1 cellular context compared by ENCODE assay signal in genomic region chr19:4704317-4704673, GRCh38.
TF ChIP-seq lines count a peak whose summit lies in the region.

No MANE protein-coding gene starts in this region.

TF ChIP-seq in HepG2, 621 proteins besides CTCF, POLR2A, EP300 and RAD21 (continued from another document):
- TF ChIP-seq ZFP91 (CRISPR knock-in tag; IDR thresholded peaks at IDR 0.05; ENCODE audit: borderline replicate concordance) (0 out of 2 replicates have a peak, but pooled peaks have one; percentile 27), ZNF687 (CRISPR knock-in tag; IDR thresholded peaks at IDR 0.05) (peak; percentile 26; the same call in 1 of the 2 replicates), MLLT10 (CRISPR knock-in tag; IDR thresholded peaks at IDR 0.05) (no peak)
- TF ChIP-seq, protein P1, sequence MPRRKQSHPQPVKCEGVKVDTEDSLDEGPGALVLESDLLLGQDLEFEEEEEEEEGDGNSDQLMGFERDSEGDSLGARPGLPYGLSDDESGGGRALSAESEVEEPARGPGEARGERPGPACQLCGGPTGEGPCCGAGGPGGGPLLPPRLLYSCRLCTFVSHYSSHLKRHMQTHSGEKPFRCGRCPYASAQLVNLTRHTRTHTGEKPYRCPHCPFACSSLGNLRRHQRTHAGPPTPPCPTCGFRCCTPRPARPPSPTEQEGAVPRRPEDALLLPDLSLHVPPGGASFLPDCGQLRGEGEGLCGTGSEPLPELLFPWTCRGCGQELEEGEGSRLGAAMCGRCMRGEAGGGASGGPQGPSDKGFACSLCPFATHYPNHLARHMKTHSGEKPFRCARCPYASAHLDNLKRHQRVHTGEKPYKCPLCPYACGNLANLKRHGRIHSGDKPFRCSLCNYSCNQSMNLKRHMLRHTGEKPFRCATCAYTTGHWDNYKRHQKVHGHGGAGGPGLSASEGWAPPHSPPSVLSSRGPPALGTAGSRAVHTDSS (CRISPR knock-in tag; conservative IDR thresholded peaks at IDR 0.05), result no peak
